In the genomic region with DNA sequence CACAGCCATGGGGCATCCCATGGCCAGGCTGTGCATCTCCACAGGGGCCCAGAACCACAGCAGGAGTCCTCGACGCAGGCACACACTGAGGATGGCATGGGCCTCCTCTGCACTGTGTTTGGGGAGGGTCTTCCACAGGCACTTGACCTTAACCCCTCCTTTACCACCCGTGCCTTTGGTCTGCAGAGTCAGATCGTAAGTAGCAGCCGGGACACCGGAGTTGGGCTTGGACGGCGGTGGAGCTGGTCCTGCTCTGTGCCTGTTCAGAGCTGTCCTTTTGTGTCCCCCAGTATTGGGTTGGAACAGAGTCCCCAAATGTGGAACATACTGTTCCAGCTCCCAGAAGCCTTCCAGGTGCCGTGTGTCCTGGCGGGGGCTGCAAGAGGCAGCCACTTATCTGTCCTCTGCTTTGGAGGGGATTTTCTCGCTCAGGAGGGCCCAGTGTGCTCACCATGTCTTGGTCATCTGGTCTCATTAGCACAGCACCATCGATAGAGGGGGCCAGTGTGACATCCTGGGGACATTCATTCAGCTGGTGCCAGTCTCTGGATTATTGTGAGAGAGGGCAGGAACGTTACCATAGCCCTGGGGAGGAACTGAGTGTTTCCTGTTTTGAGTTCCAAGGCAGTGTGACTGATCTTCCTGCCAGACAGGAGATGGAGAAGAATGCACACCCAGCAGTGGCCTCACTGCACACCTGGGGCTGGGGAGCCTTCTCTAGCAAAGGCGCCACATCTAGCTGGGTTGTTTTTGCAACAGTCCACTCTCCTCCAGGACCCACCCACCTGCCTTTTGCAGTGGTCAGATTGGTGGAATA, we compare ENCODE assay signal across 1 cellular context.
TF ChIP-seq lines count a peak whose summit lies in the region.

No MANE protein-coding gene starts in this region.

TF ChIP-seq in H1, 55 proteins besides CTCF, POLR2A, EP300 and RAD21:
- no peak for TF ChIP-seq HDAC2 (IDR thresholded peaks at IDR 0.05; ENCODE audit: borderline replicate concordance in 1 of 2, low read depth in 2 of 2, low read length in 2 of 2)
- TF ChIP-seq SP4 (IDR thresholded peaks at IDR 0.05; ENCODE audit: low read length): no peak
- TF ChIP-seq TEAD4 (IDR thresholded peaks at IDR 0.05; ENCODE audit: low read depth, low read length): no peak
- TF ChIP-seq YY1 (IDR thresholded peaks at IDR 0.05; ENCODE audit: low read depth, low read length): no peak
- no peak for TF ChIP-seq CEBPB (IDR thresholded peaks at IDR 0.05; ENCODE audit: low read depth, low read length)
- no peak for TF ChIP-seq SIN3A (conservative IDR thresholded peaks at IDR 0.05 in 1 of 2, IDR thresholded peaks at IDR 0.05 in 1 of 2; ENCODE audit: low read depth in 1 of 2, low read length in 2 of 2)
- no peak for TF ChIP-seq RNF2 (IDR thresholded peaks at IDR 0.05; ENCODE audit: borderline replicate concordance, low read depth, low read length, missing control alignments, poor library complexity, severe bottlenecking)
- TF ChIP-seq, protein P1, sequence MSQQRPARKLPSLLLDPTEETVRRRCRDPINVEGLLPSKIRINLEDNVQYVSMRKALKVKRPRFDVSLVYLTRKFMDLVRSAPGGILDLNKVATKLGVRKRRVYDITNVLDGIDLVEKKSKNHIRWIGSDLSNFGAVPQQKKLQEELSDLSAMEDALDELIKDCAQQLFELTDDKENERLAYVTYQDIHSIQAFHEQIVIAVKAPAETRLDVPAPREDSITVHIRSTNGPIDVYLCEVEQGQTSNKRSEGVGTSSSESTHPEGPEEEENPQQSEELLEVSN (IDR thresholded peaks at IDR 0.05): no peak
- no peak for TF ChIP-seq TAF1 (IDR thresholded peaks at IDR 0.05; ENCODE audit: low read depth, low read length)
- TF ChIP-seq BCL11A (IDR thresholded peaks at IDR 0.05; ENCODE audit: low read depth in 2 of 2, low read length in 2 of 2): no peak
- TF ChIP-seq CHD1 (IDR thresholded peaks at IDR 0.05; ENCODE audit: low read depth, low read length): no peak
- TF ChIP-seq BRCA1 (IDR thresholded peaks at IDR 0.05; ENCODE audit: low read depth, low read length): no peak
- no peak for TF ChIP-seq JUND (IDR thresholded peaks at IDR 0.05; ENCODE audit: low read length)
- no peak for TF ChIP-seq PHF8 (conservative IDR thresholded peaks at IDR 0.05; ENCODE audit: low read depth, low read length)
- TF ChIP-seq TAF7 (optimal IDR thresholded peaks at IDR 0.05; ENCODE audit: borderline replicate concordance, low read depth, low read length): no peak
- no peak for TF ChIP-seq HDAC6 (IDR thresholded peaks at IDR 0.05; ENCODE audit: low read depth, low read length)
- TF ChIP-seq CREB1 (IDR thresholded peaks at IDR 0.05): no peak
- TF ChIP-seq TBP (IDR thresholded peaks at IDR 0.05; ENCODE audit: low read depth, low read length): no peak
